In genomic region chr19:10882108-10882457, GRCh38 we compare ENCODE assay signal across 29 cellular contexts. TPM values are rescaled to one million over a fixed set of nuclear protein-coding genes. Genes with fewer than 3 reads are reported as not detected.
DNase-seq lines count a peak whose midpoint lies in the region; ATAC-seq and TF ChIP-seq lines count a peak whose summit lies in the region.
"Had no signal": no experiment of that assay in that cellular context is flagged by ENCODE, and none has a peak within 500 bp of the region (broad histone marks: within the 10 kb centered on the region; RNA-seq: fewer than 3 reads in every experiment).

No MANE protein-coding gene starts in this region.

- H2AK5ac ChIP-seq in H9 (ENCODE audit: insufficient read length, low read length) = no peak overlapping the region

- peaks cover 54 to 70% of the 10 kb centered on the region in 2 experiments for H3K4me1 Mint-ChIP-seq in H9
- peaks cover 49% of the 10 kb centered on the region for H3K4me1 Mint-ChIP-seq in osteocyte (ENCODE audit: unreplicated experiment)
- peaks cover 13% of the 10 kb centered on the region for H3K4me1 Mint-ChIP-seq in Caco-2 (ENCODE audit: low read depth, unreplicated experiment)
- peaks cover 16% of the 10 kb centered on the region for H3K4me1 Mint-ChIP-seq in CD14-positive monocyte

- no peak overlapping the region for H4K91ac ChIP-seq in H9 (ENCODE audit: insufficient read length, low read depth, low read length)

- no peaks in the 10 kb centered on the region for H3K23me2 ChIP-seq in H9 (ENCODE audit: insufficient read length, low read depth, low read length, poor library complexity, severe bottlenecking)

- no peak for DNase-seq in H9
- DNase-seq in left ventricle myocardium superior = peak; percentile 72
- DNase-seq in osteocyte (ENCODE audit: extremely low spot score, unreplicated experiment) = no peak
- DNase-seq in foreskin keratinocyte = no peak
- no peak for DNase-seq in Caco-2
- DNase-seq in CD14-positive monocyte (ENCODE audit: low spot score) = no peak
- DNase-seq: activated CD4-positive, alpha-beta T cell treated with anti-CD3 and anti-CD28 coated beads for 48 hours; activated naive CD4-positive, alpha-beta T cell; activated T-cell treated with anti-CD3 and anti-CD28 coated beads, Interleukin-2, amount 50 U/mL, for 4 hours; adrenal gland; brain microvascular endothelial cell; C1 segment of cervical spinal cord; Calu3; colonic mucosa; Karpas-422; mammary epithelial cell; NCI-H2171 treated with DMSO at 0.1 percent for 48 hours; NCI-H526; RPMI8226; stimulated activated CD4-positive, alpha-beta T cell treated with anti-CD3 and anti-CD28 coated beads, Interleukin-12 subunit alpha, Interleukin-12 subunit beta, amount 100 ng/mL, for 4 hours; stimulated activated naive CD8-positive, alpha-beta T cell treated with anti-CD3 and anti-CD28 coated beads, Interleukin-15, Interleukin-2, amounts not matched to agents 100 U/mL and 50 U/mL, for 24 hours; T-helper 2 cell had no signal

- H2BK12ac ChIP-seq in H9 (ENCODE audit: insufficient read length, low read depth, low read length) = no peak overlapping the region

- intact Hi-C loops in left ventricle myocardium superior (cut with micrococcal nuclease) = no loop called here
- intact Hi-C loops in Caco-2 (cut with micrococcal nuclease; ENCODE audit: unreplicated experiment) = no loop called here
- intact Hi-C loops in CD14-positive monocyte (cut with micrococcal nuclease) = no loop called here

- no peak overlapping the region for H2AFZ ChIP-seq in H9 (ENCODE audit: low read length)

- H3K4me3 Mint-ChIP-seq in H9 (peak overlapping the region in 1 of 2 experiments; percentile 36; a peak in 1 of 5 replicates), osteocyte (ENCODE audit: unreplicated experiment) (no peak overlapping the region), Caco-2 (ENCODE audit: unreplicated experiment) (no peak overlapping the region), CD14-positive monocyte (no peak overlapping the region)
- H3K4me3 Mint-ChIP-seq: activated T-cell treated with anti-CD3 and anti-CD28 coated beads, Interleukin-2, amount 50 U/mL, for 4 hours had no signal

- H3K4ac ChIP-seq in H9 (ENCODE audit: low read depth, low read length) = no peak overlapping the region

- no peak overlapping the region for H3K9ac ChIP-seq in H9 (ENCODE audit: extremely low read depth, insufficient read length, low read length)
- H3K9ac ChIP-seq: SK-N-SH had no signal

- peaks cover 3% of the 10 kb centered on the region for H4K20me1 ChIP-seq in H9 (ENCODE audit: control insufficient read depth, insufficient read depth, insufficient read length)

- H4K8ac ChIP-seq in H9 (replicated peaks; ENCODE audit: insufficient read length, low read depth, low read length) = no peak overlapping the region

- peaks cover 26% of the 10 kb centered on the region; the same call in 1 of the 2 replicates for H3K79me2 ChIP-seq in H9 (ENCODE audit: insufficient read depth, low read length)

- no peak overlapping the region for H3K23ac ChIP-seq in H9 (ENCODE audit: insufficient read length, low read depth, low read length)

- no peak for TF ChIP-seq CTCF in H9 (conservative IDR thresholded peaks at IDR 0.05)
- no peak for TF ChIP-seq CTCF in osteocyte (IDR thresholded peaks at IDR 0.05)
- no peak for TF ChIP-seq CTCF in foreskin keratinocyte (conservative IDR thresholded peaks at IDR 0.05)
- no peak for TF ChIP-seq CTCF in Caco-2 (IDR thresholded peaks at IDR 0.05; ENCODE audit: insufficient read depth in 1 of 2, low read depth in 1 of 2, low read length in 1 of 2, severe bottlenecking in 1 of 2, unreplicated experiment in 1 of 2)
- no peak for TF ChIP-seq CTCF in CD14-positive monocyte (IDR thresholded peaks at IDR 0.05)

- peaks cover 2% of the 10 kb centered on the region for H3K79me1 ChIP-seq in H9 (ENCODE audit: insufficient read depth, low read depth, low read length, poor library complexity, severe bottlenecking)

- CTCF ChIA-PET in Caco-2 (lab: Charles Lee) = interaction anchor here (0.7 kb wide), 1 partner anchor 1400 kb away, joined by 8 read pairs; no protein-coding TSS in a partner anchor

- H3T11ph ChIP-seq in H9 (ENCODE audit: low read length) = no peak overlapping the region

- H3K4me1 ChIP-seq in H9 (ENCODE audit: insufficient read depth, low read length) (peaks cover 16% of the 10 kb centered on the region; the same call in 1 of the 2 replicates), ectodermal cell (ENCODE audit: control insufficient read depth, insufficient read depth, low read length) (peaks cover 52% of the 10 kb centered on the region), foreskin keratinocyte (no peaks in the 10 kb centered on the region), Caco-2 (peaks cover 20% of the 10 kb centered on the region)

- no peak overlapping the region for H2BK120ac ChIP-seq in H9 (ENCODE audit: low read depth, low read length, poor library complexity, severe bottlenecking)

- BruUV-seq in Caco-2 (replicated peaks; lab: Mats Ljungman, UMichigan) = no TSS peak

- H2BK5ac ChIP-seq in H9 (ENCODE audit: insufficient read length, low read length) = no peak overlapping the region

- H3K36me3 ChIP-seq in ectodermal cell (ENCODE audit: control insufficient read depth, insufficient read depth, low read length) (no peaks in the 10 kb centered on the region), Caco-2 (ENCODE audit: control insufficient read depth, insufficient read depth, low read length) (peaks cover 1% of the 10 kb centered on the region; the same call in 1 of the 2 replicates)
- H3K36me3 ChIP-seq: adrenal gland, brain microvascular endothelial cell, colonic mucosa, esophagus muscularis mucosa, thoracic aorta had no signal

- no peaks in the 10 kb centered on the region for H3K9me3 Mint-ChIP-seq in H9
- no peaks in the 10 kb centered on the region for H3K9me3 Mint-ChIP-seq in osteocyte (ENCODE audit: unreplicated experiment)
- no peaks in the 10 kb centered on the region for H3K9me3 Mint-ChIP-seq in Caco-2 (ENCODE audit: unreplicated experiment)
- H3K9me3 Mint-ChIP-seq in CD14-positive monocyte = no peaks in the 10 kb centered on the region
- H3K9me3 Mint-ChIP-seq: activated T-cell treated with anti-CD3 and anti-CD28 coated beads, Interleukin-2, amount 50 U/mL, for 4 hours had no signal

- no CpG with 5 or more reads among the region's 9 CpGs for WGBS in H9 (ENCODE audit: extremely low coverage, insufficient read length, low lambda C conversion rate)
- WGBS in ectodermal cell, 2 experiments = 77 to 81% methylated on average over 9 of the region's 9 CpGs

- H3K56ac ChIP-seq in H9 (ENCODE audit: insufficient read length, low read depth, low read length) = no peak overlapping the region

- H3K27ac ChIP-seq in H9 (ENCODE audit: insufficient read length, low read depth, low read length) (no peak overlapping the region), ectodermal cell (ENCODE audit: insufficient read depth, low read depth, low read length, poor library complexity, severe bottlenecking) (peak overlapping the region; percentile 82), foreskin keratinocyte (no peak overlapping the region)
- H3K27ac ChIP-seq: adrenal gland, brain microvascular endothelial cell, colonic mucosa, esophagus muscularis mucosa, thoracic aorta had no signal

- H3K9me3 ChIP-seq in H9 (ENCODE audit: control insufficient read depth, low read depth, low read length) = no peaks in the 10 kb centered on the region
- H3K9me3 ChIP-seq in ectodermal cell (ENCODE audit: control insufficient read depth, low read length) = no peaks in the 10 kb centered on the region
- no peaks in the 10 kb centered on the region for H3K9me3 ChIP-seq in Caco-2
- H3K9me3 ChIP-seq: adrenal gland, colonic mucosa, esophagus muscularis mucosa, SK-N-SH, thoracic aorta had no signal

- H4K5ac ChIP-seq in H9 (ENCODE audit: insufficient read length, low read depth, low read length) = no peak overlapping the region

- peak overlapping the region; percentile 88 to 97 (median 94); a peak in 4 of 7 replicates for H3K27ac Mint-ChIP-seq in H9
- H3K27ac Mint-ChIP-seq in osteocyte (ENCODE audit: unreplicated experiment) = peak overlapping the region; percentile 42
- H3K27ac Mint-ChIP-seq in Caco-2 (ENCODE audit: unreplicated experiment) = no peak overlapping the region
- peak overlapping the region in 1 of 7 donors; percentile 68 for H3K27ac Mint-ChIP-seq in CD14-positive monocyte

- ATAC-seq in left ventricle myocardium superior (peak; percentile 86), foreskin keratinocyte (no peak), GM18868 (IDR thresholded peaks at IDR 0.05; ENCODE audit: unreplicated experiment) (no peak)
- ATAC-seq: activated T-cell treated with anti-CD3 and anti-CD28 coated beads, Interleukin-2, amount 50 U/mL, for 4 hours; GM12878; stimulated activated naive CD8-positive, alpha-beta T cell treated with anti-CD3 and anti-CD28 coated beads, Interleukin-15, Interleukin-2, amounts not matched to agents 100 U/mL and 50 U/mL, for 24 hours had no signal

- no peaks in the 10 kb centered on the region for H3K27me3 Mint-ChIP-seq in H9 (ENCODE audit: low read depth)
- H3K27me3 Mint-ChIP-seq in osteocyte (ENCODE audit: unreplicated experiment) = no peaks in the 10 kb centered on the region
- no peaks in the 10 kb centered on the region for H3K27me3 Mint-ChIP-seq in Caco-2 (ENCODE audit: insufficient read depth, unreplicated experiment)
- peaks cover 0 to 4% (median 0%) of the 10 kb centered on the region in 3 donors for H3K27me3 Mint-ChIP-seq in CD14-positive monocyte (ENCODE audit: low read depth in 3 of 3)

- H3K4me3 ChIP-seq in ectodermal cell (ENCODE audit: insufficient read depth, low read depth, low read length) (no peak overlapping the region), Caco-2 (ENCODE audit: low read depth, low read length) (no peak overlapping the region)
- H3K4me3 ChIP-seq: adrenal gland, colonic mucosa, esophagus muscularis mucosa, GM12878, thoracic aorta had no signal

- H3K36me3 Mint-ChIP-seq in H9 (ENCODE audit: insufficient read depth in 1 of 3, low read depth in 3 of 3) (peaks cover 3 to 11% (median 5%) of the 10 kb centered on the region in 3 experiments; a peak in 4 of 7 replicates), osteocyte (ENCODE audit: unreplicated experiment) (peaks cover 3% of the 10 kb centered on the region), Caco-2 (ENCODE audit: insufficient read depth, unreplicated experiment) (peaks cover 13% of the 10 kb centered on the region), CD14-positive monocyte (peaks cover 8 to 13% of the 10 kb centered on the region in 2 donors)

- POLR2A ChIA-PET in Caco-2 (lab: Charles Lee) = interaction anchor here (0.5 kb wide), 1 partner anchor 10 kb away, joined by 3 read pairs; no protein-coding TSS in a partner anchor

- no peak overlapping the region for H2BK20ac ChIP-seq in H9 (ENCODE audit: low read depth, low read length, poor library complexity, severe bottlenecking)

- H3K14ac ChIP-seq in H9 (ENCODE audit: insufficient read depth, low read length) = no peak overlapping the region; the same call in 1 of the 2 replicates

- H3K27me3 ChIP-seq in H9 (ENCODE audit: insufficient read depth, low read length) (no peaks in the 10 kb centered on the region), ectodermal cell (ENCODE audit: control insufficient read depth, insufficient read depth, low read length, poor library complexity, severe bottlenecking) (no peaks in the 10 kb centered on the region), foreskin keratinocyte (no peaks in the 10 kb centered on the region), Caco-2 (replicated peaks; ENCODE audit: control insufficient read depth, insufficient read depth, low read length) (no peaks in the 10 kb centered on the region)
- H3K27me3 ChIP-seq: adrenal gland, brain microvascular endothelial cell, colonic mucosa had no signal

- H2BK15ac ChIP-seq in H9 (ENCODE audit: low read depth, low read length) = no peak overlapping the region

- no peak overlapping the region for H3K18ac ChIP-seq in H9 (ENCODE audit: insufficient read length, low read depth, low read length)

- H3K4me2 ChIP-seq in H9 (ENCODE audit: insufficient read depth, insufficient read length, low read length) = peak overlapping the region; percentile 32
- H3K4me2 ChIP-seq: SK-N-SH had no signal

RNA-seq across cellular contexts. Expression of gene CARM1, which starts 10.7 kb away (rescaled TPM):
- total RNA-seq in H9 (2021) (111 and 113 TPM in 2 replicates), left ventricle myocardium superior (32.5 TPM), osteocyte (66.7 and 70.8 TPM in 2 replicates), foreskin keratinocyte (50.6 and 51.3 TPM in 2 replicates), Caco-2 (2022) (97.9 and 98.4 TPM in 2 replicates)
- polyA plus RNA-seq in ectodermal cell (2013, experiment 1 of 4) = 151 TPM
- 136 TPM for polyA plus RNA-seq in ectodermal cell (2013, experiment 2 of 4)
- 121 TPM for polyA plus RNA-seq in ectodermal cell (2013, experiment 3 of 4)
- 130 TPM for polyA plus RNA-seq in ectodermal cell (2013, experiment 4 of 4)
- polyA plus RNA-seq in foreskin keratinocyte (48.8 and 51.8 TPM in 2 replicates), CD14-positive monocyte (under 1 TPM; 0.17 to 0.29 TPM)

RNA-seq across cellular contexts. Expression of gene C19orf38, which starts 33.9 kb away (rescaled TPM):
- 0.20 TPM in 1 of 2 replicates, not detected in the other for total RNA-seq in H9 (2021)
- polyA plus RNA-seq in ectodermal cell (2013, experiment 1 of 4) = not detected
- not detected for polyA plus RNA-seq in ectodermal cell (2013, experiment 2 of 4)
- 0.64 TPM for polyA plus RNA-seq in ectodermal cell (2013, experiment 3 of 4)
- polyA plus RNA-seq in ectodermal cell (2013, experiment 4 of 4) = 0.24 TPM
- total RNA-seq in left ventricle myocardium superior = 0.62 TPM
- 0.27 TPM in 1 of 2 replicates, not detected in the other for total RNA-seq in osteocyte
- total RNA-seq in foreskin keratinocyte = not detected in 2 replicates
- 0.18 TPM in 1 of 2 replicates, not detected in the other for polyA plus RNA-seq in foreskin keratinocyte
- total RNA-seq in Caco-2 (2022) = 0.61 and 1.1 TPM in 2 replicates
- polyA plus RNA-seq in CD14-positive monocyte = 100 to 1,000 TPM; 134 to 149 TPM
- total RNA-seq: Calu3, Daoy had no signal

RNA-seq across cellular contexts. Expression of gene TMED1, which starts 46.1 kb away (rescaled TPM):
- total RNA-seq in H9 (2021) (32.1 and 32.3 TPM in 2 replicates), left ventricle myocardium superior (29.8 TPM), osteocyte (33.6 and 35.5 TPM in 2 replicates), foreskin keratinocyte (24.1 and 25.8 TPM in 2 replicates), Caco-2 (2022) (38.2 and 41.4 TPM in 2 replicates)
- polyA plus RNA-seq in ectodermal cell (2013, experiment 1 of 4) = 36.8 TPM
- polyA plus RNA-seq in ectodermal cell (2013, experiment 2 of 4) = 38.9 TPM
- polyA plus RNA-seq in ectodermal cell (2013, experiment 3 of 4) = 35.0 TPM
- polyA plus RNA-seq in ectodermal cell (2013, experiment 4 of 4) = 39.7 TPM
- polyA plus RNA-seq in foreskin keratinocyte (34.3 and 35.0 TPM in 2 replicates), CD14-positive monocyte (10 to 100 TPM; 51.3 to 56.7 TPM)

RNA-seq across cellular contexts. Expression of gene YIPF2, which starts 46.4 kb away (rescaled TPM):
- total RNA-seq in H9 (2021) = 58.2 and 60.2 TPM in 2 replicates
- polyA plus RNA-seq in ectodermal cell (2013, experiment 1 of 4) = 29.6 TPM
- 32.0 TPM for polyA plus RNA-seq in ectodermal cell (2013, experiment 2 of 4)
- 27.9 TPM for polyA plus RNA-seq in ectodermal cell (2013, experiment 3 of 4)
- 33.0 TPM for polyA plus RNA-seq in ectodermal cell (2013, experiment 4 of 4)
- total RNA-seq in left ventricle myocardium superior = 16.4 TPM
- 68.4 and 79.5 TPM in 2 replicates for total RNA-seq in osteocyte
- total RNA-seq in foreskin keratinocyte = 43.8 and 54.1 TPM in 2 replicates
- 46.1 and 52.7 TPM in 2 replicates for polyA plus RNA-seq in foreskin keratinocyte
- total RNA-seq in Caco-2 (2022) = 70.9 and 78.1 TPM in 2 replicates
- polyA plus RNA-seq in CD14-positive monocyte = 10 to 100 TPM; 12.3 to 15.5 TPM

RNA-seq across cellular contexts. Expression of gene TIMM29, which starts 46.5 kb away (rescaled TPM):
- 23.4 and 26.8 TPM in 2 replicates for total RNA-seq in H9 (2021)
- polyA plus RNA-seq in ectodermal cell (2013, experiment 1 of 4) = 22.1 TPM
- 25.9 TPM for polyA plus RNA-seq in ectodermal cell (2013, experiment 2 of 4)
- 22.0 TPM for polyA plus RNA-seq in ectodermal cell (2013, experiment 3 of 4)
- 22.9 TPM for polyA plus RNA-seq in ectodermal cell (2013, experiment 4 of 4)
- total RNA-seq in left ventricle myocardium superior = 17.4 TPM
- total RNA-seq in osteocyte = 25.7 and 25.8 TPM in 2 replicates
- 14.0 and 16.6 TPM in 2 replicates for total RNA-seq in foreskin keratinocyte
- 13.5 and 13.8 TPM in 2 replicates for polyA plus RNA-seq in foreskin keratinocyte
- total RNA-seq in Caco-2 (2022) = 30.4 and 31.1 TPM in 2 replicates
- polyA plus RNA-seq in CD14-positive monocyte = 10 to 100 TPM; 14.1 to 18.7 TPM
